In the genomic region with DNA sequence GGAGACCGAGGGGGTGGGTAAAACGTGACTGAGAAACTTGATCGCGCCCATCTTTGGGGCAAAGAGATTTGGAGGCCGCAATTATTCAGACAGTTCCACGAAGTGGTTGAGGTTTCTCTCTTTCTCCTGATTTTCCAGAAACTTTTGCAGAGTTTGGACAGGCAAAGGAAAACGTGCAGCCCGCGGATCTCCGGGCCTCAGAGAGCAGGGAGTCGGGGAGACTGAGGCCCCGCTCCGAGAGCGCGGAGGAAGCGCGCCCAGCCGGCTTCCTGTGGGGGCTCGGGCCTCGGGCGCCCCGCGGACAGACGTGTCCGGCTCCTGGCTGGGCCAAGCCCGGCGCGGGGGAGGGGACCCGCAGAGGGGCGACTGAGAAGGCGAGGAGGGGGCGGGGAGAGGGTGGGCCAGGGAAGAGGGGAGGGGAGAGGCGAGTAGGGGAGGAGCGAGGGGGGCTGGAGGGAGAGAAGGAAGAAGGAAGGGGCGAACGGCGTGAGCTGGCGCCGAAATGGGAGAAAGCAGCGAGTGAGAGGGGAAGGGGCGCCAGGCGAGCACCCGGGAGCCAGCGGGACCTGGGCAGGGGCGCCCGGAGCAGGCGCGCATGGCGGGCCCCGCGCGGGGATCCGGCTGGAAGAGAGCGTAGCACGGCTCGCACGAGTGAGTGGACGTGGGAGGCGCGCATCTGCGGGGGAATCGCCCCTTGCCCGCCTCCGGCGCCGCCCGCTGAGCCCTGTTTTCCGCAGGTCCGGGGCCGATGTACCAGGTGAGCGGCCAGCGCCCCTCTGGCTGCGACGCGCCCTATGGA, we compare ENCODE assay signal across 9 cellular contexts. TPM values are rescaled to one million over a fixed set of nuclear protein-coding genes. Genes with fewer than 3 reads are reported as not detected.
A peak's percentile ranks its signal among the peaks of the same experiment; 100 is the strongest.
DNase-seq lines count a peak whose midpoint lies in the region; ATAC-seq and TF ChIP-seq lines count a peak whose summit lies in the region.
"Had no signal": no experiment of that assay in that cellular context is flagged by ENCODE, and none has a peak within 500 bp of the region (broad histone marks: within the 10 kb centered on the region; RNA-seq: fewer than 3 reads in every experiment).

A gene with protein sequence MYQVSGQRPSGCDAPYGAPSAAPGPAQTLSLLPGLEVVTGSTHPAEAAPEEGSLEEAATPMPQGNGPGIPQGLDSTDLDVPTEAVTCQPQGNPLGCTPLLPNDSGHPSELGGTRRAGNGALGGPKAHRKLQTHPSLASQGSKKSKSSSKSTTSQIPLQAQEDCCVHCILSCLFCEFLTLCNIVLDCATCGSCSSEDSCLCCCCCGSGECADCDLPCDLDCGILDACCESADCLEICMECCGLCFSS (plus strand): TSS at position 467 of the 799 bp plus-strand sequence. CDS start 282 bp downstream, at position 749.

- intact Hi-C loops in heart right ventricle (cut with DNase I): no loop called here

- 1% methylated on average over 64 to 75 of the region's 75 CpGs for WGBS in heart right ventricle, 2 donors

- H3K36me3 ChIP-seq in heart right ventricle: no peaks in the 10 kb centered on the region

- no peaks in the 10 kb centered on the region for H3K9me3 Mint-ChIP-seq in progenitor cell of endocrine pancreas (ENCODE audit: low read depth)
- H3K9me3 Mint-ChIP-seq: T-helper 1 cell treated with Interleukin-12 subunit alpha and Interleukin-12 subunit beta and Interleukin-4 antibody, amounts not matched to agents 30 μg/mL and 1 μg/mL, for 36 hours had no signal

- H3K27ac Mint-ChIP-seq in progenitor cell of endocrine pancreas: peak within 1 kb of the TSS; percentile 91
- H3K27ac Mint-ChIP-seq: T-helper 1 cell treated with Interleukin-12 subunit alpha and Interleukin-12 subunit beta and Interleukin-4 antibody, amounts not matched to agents 30 μg/mL and 1 μg/mL, for 36 hours had no signal

- DNase-seq in GDM1 (lab: John Stamatoyannopoulos, UW) (peak; percentile 35), UCSD-AML1 (lab: John Stamatoyannopoulos, UW; ENCODE audit: unreplicated experiment) (peak; percentile 70), heart right ventricle (no peak), progenitor cell of endocrine pancreas (ENCODE audit: low spot score, unreplicated experiment) (peak; percentile 26), inferior parietal cortex (ENCODE audit: extremely low spot score) (no peak), NCI-H1694 (lab: John Stamatoyannopoulos, UW) (no peak)

- H3K4me1 Mint-ChIP-seq in progenitor cell of endocrine pancreas (ENCODE audit: low read depth): peaks cover 18% of the 10 kb centered on the region

- H3K27me3 Mint-ChIP-seq in progenitor cell of endocrine pancreas: peaks cover 37% of the 10 kb centered on the region

- peak within 1 kb of the TSS; percentile 83 for H3K4me3 Mint-ChIP-seq in progenitor cell of endocrine pancreas (ENCODE audit: low read depth)
- H3K4me3 Mint-ChIP-seq: T-helper 1 cell treated with Interleukin-12 subunit alpha and Interleukin-12 subunit beta and Interleukin-4 antibody, amounts not matched to agents 30 μg/mL and 1 μg/mL, for 36 hours had no signal

- TF ChIP-seq CTCF in heart right ventricle (IDR thresholded peaks at IDR 0.05) (no peak), progenitor cell of endocrine pancreas (IDR thresholded peaks at IDR 0.05; ENCODE audit: unreplicated experiment) (no peak)

- peaks cover 6% of the 10 kb centered on the region for H3K36me3 Mint-ChIP-seq in progenitor cell of endocrine pancreas (ENCODE audit: insufficient read depth)

- H3K4me3 ChIP-seq in heart right ventricle: peak within 1 kb of the TSS; percentile 21 to 63 (median 54)

- peak within 1 kb of the TSS in 5 of 10 donors; percentile 39 to 60 (median 58) for H3K27ac ChIP-seq in heart right ventricle

- peaks cover 20 to 62% (median 37%) of the 10 kb centered on the region in 7 donors for H3K27me3 ChIP-seq in heart right ventricle

- ATAC-seq in heart right ventricle: peak in 7 of 8 donors; percentile 4 to 40 (median 24)
- no peak for ATAC-seq in HG02642 (IDR thresholded peaks at IDR 0.05; ENCODE audit: poor library complexity, unreplicated experiment)
- no peak for ATAC-seq in GM18498 (IDR thresholded peaks at IDR 0.05; ENCODE audit: unreplicated experiment)

- peaks cover 6 to 55% (median 26%) of the 10 kb centered on the region in 9 donors for H3K4me1 ChIP-seq in heart right ventricle

- H3K9me3 ChIP-seq in heart right ventricle: no peaks in the 10 kb centered on the region

RNA-seq across cellular contexts. Expression of the gene that starts here (rescaled TPM):
- total RNA-seq in heart right ventricle (1 to 10 TPM in 6 of 10 donors, under 1 TPM in 4; 0.34 to 2.7 (median 1.2) TPM), progenitor cell of endocrine pancreas (48.3 and 59.4 TPM in 2 replicates)
- 1 to 10 TPM; 1.2 to 4.4 TPM for polyA plus RNA-seq in heart right ventricle

Comparison
In these comparisons a context has a peak if more than half of its experiments do, and no peak if none do; other contexts are left out.
1. RNA of the gene that starts here (total RNA-seq): 48.3 to 59.4 TPM in progenitor cell of endocrine pancreas; 0.34 to 2.7 TPM in heart right ventricle; every median in the first group is over 10 times any median in the second.
2. DNase-seq: peak in GDM1 (single experiment), UCSD-AML1 (single experiment) and progenitor cell of endocrine pancreas (single experiment); none in heart right ventricle (0 of 2), inferior parietal cortex (single experiment) and NCI-H1694 (single experiment).
3. ATAC-seq: peak in heart right ventricle (7 of 8); none in HG02642 (single experiment) and GM18498 (single experiment).